10 cellular contexts compared by ENCODE assay signal in the genomic region with DNA sequence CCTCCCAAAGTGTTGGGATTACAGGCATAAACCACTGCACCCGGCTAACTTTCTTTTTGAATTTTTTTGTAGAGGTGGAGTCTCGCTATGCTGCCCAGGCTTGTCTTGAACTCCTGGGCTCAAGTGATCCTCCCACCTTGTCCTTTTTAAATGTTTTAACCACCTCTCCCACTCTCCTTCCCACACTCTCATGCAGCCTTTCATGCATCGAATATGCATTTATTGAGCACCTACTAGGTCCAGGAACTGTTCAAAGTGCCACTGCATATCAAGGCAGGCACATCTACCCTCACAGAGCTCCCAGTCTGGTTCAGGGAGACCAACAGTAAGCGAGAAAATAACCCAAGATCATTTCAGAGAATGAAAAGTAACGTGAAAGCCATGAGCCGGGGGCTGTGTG. TPM values are rescaled to one million over a fixed set of nuclear protein-coding genes. Genes with fewer than 3 reads are reported as not detected.
DNase-seq lines count a peak whose midpoint lies in the region; ATAC-seq, FAIRE-seq and TF ChIP-seq lines count a peak whose summit lies in the region.
"Had no signal": no experiment of that assay in that cellular context is flagged by ENCODE, and none has a peak within 500 bp of the region (broad histone marks: within the 10 kb centered on the region; RNA-seq: fewer than 3 reads in every experiment).

No MANE protein-coding gene starts in this region.

- H3K27me3 ChIP-seq in SK-N-SH (ENCODE audit: insufficient read depth) (no peaks in the 10 kb centered on the region), stomach (no peaks in the 10 kb centered on the region), aorta (ENCODE audit: control insufficient read depth in 1 of 2, insufficient read depth in 2 of 2, low read length in 1 of 2) (no peaks in the 10 kb centered on the region)

- ATAC-seq in SK-N-SH treated with all-trans-retinoic acid at 6 μM for 48 hours, result no peak
- ATAC-seq in activated naive CD4-positive, alpha-beta T cell treated with anti-CD3 and anti-CD28 coated beads, Interleukin-2, amount 50 U/mL, for 72 hours, result no peak
- no peak for ATAC-seq in GM21367 (IDR thresholded peaks at IDR 0.05; ENCODE audit: unreplicated experiment)
- no peak for ATAC-seq in aorta (ENCODE audit: low FRiP score)

- H2AFZ ChIP-seq in SK-N-SH (ENCODE audit: low read depth), result no peak overlapping the region

- CTCF ChIA-PET in SK-N-SH (lab: Yijun Ruan, JAX), result interaction anchor here (0.9 to 2.3 kb wide), 6 partner anchors 10 to 218 kb away, joined by 3 to 12 read pairs (median 4); no protein-coding TSS in a partner anchor

- intact Hi-C loops in kidney (cut with DNase I) (no loop called here), stomach (cut with DNase I; ENCODE audit: low total_unique reads) (no loop called here), aorta (cut with DNase I) (loop anchor here in 1 of 2 donors (2.0 kb wide), 1 partner anchor 18 kb away; no protein-coding TSS in a partner anchor)

- peaks cover 60% of the 10 kb centered on the region for H3K79me2 ChIP-seq in SK-N-SH (ENCODE audit: insufficient read depth)

- H3K4me1 ChIP-seq in SK-N-SH (ENCODE audit: control insufficient read depth in 1 of 2, insufficient read depth in 2 of 2, low read depth in 1 of 2, low read length in 1 of 2) (peaks cover 5% of the 10 kb centered on the region in 2 experiments; a peak in 1 of 4 replicates), kidney (ENCODE audit: control insufficient read depth in 1 of 2, insufficient read depth in 1 of 2, low read depth in 1 of 2, low read length in 2 of 2) (peaks cover 0 to 6% of the 10 kb centered on the region in 2 donors), stomach (peaks cover 22 to 50% (median 34%) of the 10 kb centered on the region in 4 donors), aorta (ENCODE audit: control insufficient read depth in 1 of 2, insufficient read depth in 2 of 2, low read length in 2 of 2) (no peaks in the 10 kb centered on the region)

- H3K36me3 ChIP-seq in SK-N-SH (replicated peaks in 1 of 2; ENCODE audit: control insufficient read depth in 1 of 2, insufficient read depth in 2 of 2, low read length in 1 of 2), result no peaks in the 10 kb centered on the region
- no peaks in the 10 kb centered on the region for H3K36me3 ChIP-seq in kidney (ENCODE audit: control insufficient read depth in 1 of 2, insufficient read depth in 2 of 2, low read length in 2 of 2)
- peaks cover 0 to 7% (median 6%) of the 10 kb centered on the region in 4 donors for H3K36me3 ChIP-seq in stomach
- H3K36me3 ChIP-seq in aorta (ENCODE audit: control insufficient read depth in 1 of 2, insufficient read depth in 2 of 2, low read length in 1 of 2), result no peaks in the 10 kb centered on the region

- WGBS in SK-N-SH (ENCODE audit: low lambda C conversion rate), result 93% methylated on average over 6 of the region's 6 CpGs
- 78 to 82% (median 80%) methylated on average over 6 of the region's 6 CpGs for WGBS in stomach, 5 donors
- WGBS in aorta, 2 donors, result 86 to 88% methylated on average over 6 of the region's 6 CpGs

- TF ChIP-seq POLR2A in stomach (IDR thresholded peaks at IDR 0.05), result no peak

- H4K20me1 ChIP-seq in SK-N-SH (ENCODE audit: insufficient read depth), result no peaks in the 10 kb centered on the region

- POLR2A ChIA-PET in SK-N-SH (lab: Yijun Ruan, JAX), result no interaction called here

- peaks cover 4% of the 10 kb centered on the region for H3F3A ChIP-seq in SK-N-SH (replicated peaks; ENCODE audit: insufficient read depth)

- TF ChIP-seq RAD21 in SK-N-SH (IDR thresholded peaks at IDR 0.05; ENCODE audit: low read length), result no peak

- TF ChIP-seq CTCF in SK-N-SH (IDR thresholded peaks at IDR 0.05) (no peak), kidney (IDR thresholded peaks at IDR 0.05; ENCODE audit: borderline replicate concordance, extremely low read depth, insufficient read depth) (no peak), stomach (IDR thresholded peaks at IDR 0.05) (no peak)

- H3K9me3 ChIP-seq in SK-N-SH (no peaks in the 10 kb centered on the region), kidney (ENCODE audit: control insufficient read depth in 1 of 2, low read length in 2 of 2) (no peaks in the 10 kb centered on the region), stomach (no peaks in the 10 kb centered on the region), aorta (ENCODE audit: control insufficient read depth, low read length) (no peaks in the 10 kb centered on the region)

- peak overlapping the region; percentile 99 for H3K4me2 ChIP-seq in SK-N-SH

- H3K9me3 Mint-ChIP-seq in activated naive CD4-positive, alpha-beta T cell treated with anti-CD3 and anti-CD28 coated beads, Interleukin-2, amount 50 U/mL, for 72 hours, result no peaks in the 10 kb centered on the region

- H3K9ac ChIP-seq in SK-N-SH (peak overlapping the region; percentile 95; the same call in 1 of the 2 replicates), kidney (ENCODE audit: low read length in 2 of 2) (peak overlapping the region in 1 of 2 donors; percentile 91)

- peak overlapping the region; percentile 90 to 96 for H3K27ac Mint-ChIP-seq in activated naive CD4-positive, alpha-beta T cell treated with anti-CD3 and anti-CD28 coated beads, Interleukin-2, amount 50 U/mL, for 72 hours

- no peak for TF ChIP-seq EP300 in SK-N-SH (IDR thresholded peaks at IDR 0.05; ENCODE audit: borderline replicate concordance in 1 of 2, low read depth in 1 of 2, low read length in 1 of 2)
- TF ChIP-seq EP300 in stomach (IDR thresholded peaks at IDR 0.05), result no peak

- H3K36me3 Mint-ChIP-seq in activated naive CD4-positive, alpha-beta T cell treated with anti-CD3 and anti-CD28 coated beads, Interleukin-2, amount 50 U/mL, for 72 hours, result peaks cover 9 to 19% of the 10 kb centered on the region in 2 donors

- no peaks in the 10 kb centered on the region for H3K9me2 ChIP-seq in SK-N-SH

- H3K27ac ChIP-seq in SK-N-SH (ENCODE audit: low read depth in 2 of 2, low read length in 1 of 2) (no peak overlapping the region; a peak in 1 of 4 replicates), kidney (ENCODE audit: low read depth in 2 of 2, low read length in 2 of 2) (peak overlapping the region; percentile 89 to 92), stomach (peak overlapping the region; percentile 93 to 97 (median 96)), aorta (ENCODE audit: low read depth in 1 of 2, low read length in 2 of 2) (no peak overlapping the region)

- no peak for FAIRE-seq in kidney (lab: Jason Lieb, UNC)
- FAIRE-seq: A204.1 had no signal

- H3K4me3 ChIP-seq in SK-N-SH (ENCODE audit: low read depth in 2 of 2, low read length in 1 of 2), result peak overlapping the region; percentile 67 to 91
- H3K4me3 ChIP-seq in kidney (ENCODE audit: low read length in 2 of 2), result peak overlapping the region; percentile 84
- peak overlapping the region; percentile 70 to 93 (median 86) for H3K4me3 ChIP-seq in stomach
- H3K4me3 ChIP-seq in aorta (ENCODE audit: low read length in 2 of 2), result no peak overlapping the region

- no peak for DNase-seq in SK-N-SH
- no peak for DNase-seq in activated naive CD4-positive, alpha-beta T cell treated with anti-CD3 and anti-CD28 coated beads, Interleukin-2, amount 50 U/mL, for 72 hours (ENCODE audit: low spot score in 2 of 2)
- no peak for DNase-seq in kidney
- DNase-seq in stomach, result no peak
- DNase-seq in hypothalamus (lab: John Stamatoyannopoulos, UW), result no peak
- DNase-seq in aorta, result no peak
- DNase-seq: NCI-H146 had no signal

TF ChIP-seq in SK-N-SH, 30 proteins besides CTCF, POLR2A, EP300 and RAD21 (continues in another document):
- TF ChIP-seq NFIC (IDR thresholded peaks at IDR 0.05; ENCODE audit: borderline replicate concordance) (no peak), MEF2A (IDR thresholded peaks at IDR 0.05; ENCODE audit: borderline replicate concordance, low read depth) (no peak), FOSL2 (IDR thresholded peaks at IDR 0.05; ENCODE audit: borderline replicate concordance, low read depth) (no peak), EZH2phosphoT487 (IDR thresholded peaks at IDR 0.05; ENCODE audit: borderline replicate concordance, low read depth) (no peak), FOXJ3 (CRISPR knock-in tag; IDR thresholded peaks at IDR 0.05) (no peak)

TF ChIP-seq in SK-N-SH treated with all-trans-retinoic acid at 6 μM for 48 hours, 23 proteins besides CTCF, POLR2A, EP300 and RAD21:
- TF ChIP-seq ESRRG (CRISPR knock-in tag; IDR thresholded peaks at IDR 0.05), result no peak

RNA-seq across cellular contexts. Expression of a gene that starts 1.2 kb away (rescaled TPM):
- polyA plus RNA-seq in SK-N-SH (2012; rRNA removed), result 1.8 and 2.7 TPM in 2 replicates
- polyA plus RNA-seq in SK-N-SH (2012; cell fraction: cytosol; rRNA removed), result 1.9 and 2.6 TPM in 2 replicates
- 2.1 and 3.7 TPM in 2 replicates for polyA plus RNA-seq in SK-N-SH (2012; cell fraction: nucleus; rRNA removed)
- total RNA-seq in activated naive CD4-positive, alpha-beta T cell treated with anti-CD3 and anti-CD28 coated beads, Interleukin-2, amount 50 U/mL, for 72 hours, result 10 to 100 TPM; 18.8 to 27.5 TPM
- 23.0 TPM for total RNA-seq in kidney
- 9.9 TPM for polyA plus RNA-seq in kidney (ENCODE audit: insufficient read depth, low read depth, low replicate concordance)
- total RNA-seq in stomach, result 10 to 100 TPM in 3 of 5 donors, 1 to 10 TPM in 2; 1.8 to 46.9 (median 19.6) TPM
- 10 to 100 TPM; 11.6 to 16.2 (median 13.7) TPM for polyA plus RNA-seq in stomach
- 10 to 100 TPM; 14.0 to 18.5 TPM for total RNA-seq in aorta
- polyA plus RNA-seq in aorta, result 1 to 10 TPM; 6.9 to 7.7 TPM

RNA-seq across cellular contexts. Expression of a gene that starts 37.1 kb away (rescaled TPM):
- polyA plus RNA-seq in SK-N-SH (2012; rRNA removed), result 129 and 136 TPM in 2 replicates
- 55.6 and 96.3 TPM in 2 replicates for polyA plus RNA-seq in SK-N-SH (2012; cell fraction: cytosol; rRNA removed)
- polyA plus RNA-seq in SK-N-SH (2012; cell fraction: nucleus; rRNA removed), result 67.5 and 82.1 TPM in 2 replicates
- 10 to 100 TPM; 47.5 TPM for total RNA-seq in activated naive CD4-positive, alpha-beta T cell treated with anti-CD3 and anti-CD28 coated beads, Interleukin-2, amount 50 U/mL, for 72 hours
- 60.0 TPM for total RNA-seq in kidney
- 30.5 TPM for polyA plus RNA-seq in kidney (ENCODE audit: insufficient read depth, low read depth, low replicate concordance)
- 10 to 100 TPM in 4 of 5 donors, 1 to 10 TPM in 1; 8.9 to 42.6 (median 16.3) TPM for total RNA-seq in stomach
- polyA plus RNA-seq in stomach, result 10 to 100 TPM; 39.2 to 55.3 (median 44.0) TPM
- total RNA-seq in aorta, result 10 to 100 TPM; 56.4 to 68.4 TPM
- polyA plus RNA-seq in aorta, result 10 to 100 TPM; 53.2 to 56.5 TPM

RNA-seq across cellular contexts. Expression of a gene that starts 38.8 kb away (rescaled TPM):
- 4.8 and 5.0 TPM in 2 replicates for polyA plus RNA-seq in SK-N-SH (2012; rRNA removed)
- polyA plus RNA-seq in SK-N-SH (2012; cell fraction: cytosol; rRNA removed), result 2.8 and 4.0 TPM in 2 replicates
- 3.5 and 3.7 TPM in 2 replicates for polyA plus RNA-seq in SK-N-SH (2012; cell fraction: nucleus; rRNA removed)
- 10 to 100 TPM in 1 of 2 donors, 1 to 10 TPM in 1; 9.3 to 11.4 TPM for total RNA-seq in activated naive CD4-positive, alpha-beta T cell treated with anti-CD3 and anti-CD28 coated beads, Interleukin-2, amount 50 U/mL, for 72 hours
- 11.3 TPM for total RNA-seq in kidney
- 4.6 TPM for polyA plus RNA-seq in kidney (ENCODE audit: insufficient read depth, low read depth, low replicate concordance)
- total RNA-seq in stomach, result 10 to 100 TPM in 3 of 5 donors, 1 to 10 TPM in 2; 8.8 to 30.7 (median 12.8) TPM
- polyA plus RNA-seq in stomach, result 1 to 10 TPM; 3.5 to 4.0 (median 3.8) TPM
- total RNA-seq in aorta, result 1 to 10 TPM; 6.9 to 9.0 TPM
- polyA plus RNA-seq in aorta, result 1 to 10 TPM; 2.6 to 3.1 TPM

Comparison
In these comparisons a context has a peak if more than half of its experiments do, and no peak if none do; other contexts are left out.
1. H3K27ac ChIP-seq: peak in kidney (2 of 2) and stomach (5 of 5); none in SK-N-SH (0 of 2) and aorta (0 of 2).
2. H3K4me3 ChIP-seq: peak in SK-N-SH (2 of 2), kidney (2 of 2) and stomach (4 of 4); none in aorta (0 of 2).